Comparison of ENCODE assay signal across 8 cellular contexts in the genomic region with DNA sequence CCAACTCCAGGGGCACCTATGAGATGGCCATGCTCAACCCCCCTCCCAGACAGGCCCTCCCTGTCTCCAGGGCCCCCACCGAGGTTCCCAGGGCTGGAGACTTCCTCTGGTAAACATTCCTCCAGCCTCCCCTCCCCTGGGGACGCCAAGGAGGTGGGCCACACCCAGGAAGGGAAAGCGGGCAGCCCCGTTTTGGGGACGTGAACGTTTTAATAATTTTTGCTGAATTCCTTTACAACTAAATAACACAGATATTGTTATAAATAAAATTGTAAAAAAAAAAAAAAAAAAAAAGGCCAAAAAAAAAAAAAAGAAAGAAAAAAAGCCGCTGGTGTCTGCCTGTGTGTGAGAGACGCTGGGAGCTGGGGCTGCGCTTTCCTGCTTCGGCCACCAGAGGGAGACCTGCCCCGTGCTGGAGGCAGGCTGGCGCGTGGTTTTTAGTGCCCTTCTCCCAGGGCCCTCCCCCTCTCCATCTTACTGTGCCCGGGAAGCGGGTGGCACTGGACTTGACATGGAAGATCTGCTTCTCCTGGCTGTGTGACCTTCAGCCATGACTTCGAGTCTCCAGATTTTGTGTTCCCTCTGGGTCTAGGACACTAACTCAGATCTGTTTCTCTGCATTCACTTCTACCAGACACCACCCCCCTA. TPM values are rescaled to one million over a fixed set of nuclear protein-coding genes. Genes with fewer than 3 reads are reported as not detected.
A peak's percentile ranks its signal among the peaks of the same experiment; 100 is the strongest.
DNase-seq lines count a peak whose midpoint lies in the region; ATAC-seq and TF ChIP-seq lines count a peak whose summit lies in the region.

No MANE protein-coding gene starts in this region.

- H3K27me3 Mint-ChIP-seq in activated CD4-positive, alpha-beta T cell treated with anti-CD3 and anti-CD28 coated beads, Interleukin-2, amount 10 ng/mL, durations not matched to agents 24 days and 14 days: peaks cover 37% of the 10 kb centered on the region
- no peaks in the 10 kb centered on the region for H3K27me3 Mint-ChIP-seq in chondrocyte (ENCODE audit: low read depth)

- no peaks in the 10 kb centered on the region for H3K9me3 Mint-ChIP-seq in activated CD4-positive, alpha-beta T cell treated with anti-CD3 and anti-CD28 coated beads, Interleukin-2, amount 10 ng/mL, durations not matched to agents 24 days and 14 days
- H3K9me3 Mint-ChIP-seq in chondrocyte (ENCODE audit: low read depth): no peaks in the 10 kb centered on the region

- H3K27ac Mint-ChIP-seq in activated CD4-positive, alpha-beta T cell treated with anti-CD3 and anti-CD28 coated beads, Interleukin-2, amount 10 ng/mL, durations not matched to agents 24 days and 14 days: no peak overlapping the region
- peak overlapping the region; percentile 92 for H3K27ac Mint-ChIP-seq in chondrocyte (ENCODE audit: unreplicated experiment)

- DNase-seq in DMS79 treated with DMSO at 0.1 percent for 48 hours (lab: John Stamatoyannopoulos, UW): peak; percentile 58
- DNase-seq in NCI-H510A (lab: John Stamatoyannopoulos, UW): peak; percentile 77
- DNase-seq in activated CD4-positive, alpha-beta T cell treated with anti-CD3 and anti-CD28 coated beads, Interleukin-2, amount 10 ng/mL, durations not matched to agents 24 days and 14 days: peak; percentile 95
- DNase-seq in chondrocyte (ENCODE audit: low spot score): no peak
- peak; percentile 81 for DNase-seq in left lobe of liver (ENCODE audit: low spot score)
- peak; percentile 77 to 81 for DNase-seq in stimulated activated CD4-positive, alpha-beta T cell treated with anti-CD3 and anti-CD28 coated beads, Interleukin-4, amount 100 ng/mL, for 48 hours (ENCODE audit: low read depth in 2 of 2)

- H3K4me1 Mint-ChIP-seq in activated CD4-positive, alpha-beta T cell treated with anti-CD3 and anti-CD28 coated beads, Interleukin-2, amount 10 ng/mL, durations not matched to agents 24 days and 14 days: peaks cover 22% of the 10 kb centered on the region
- H3K4me1 Mint-ChIP-seq in chondrocyte (ENCODE audit: low read depth): peaks cover 62% of the 10 kb centered on the region

- intact Hi-C loops in activated CD4-positive, alpha-beta T cell treated with anti-CD3 and anti-CD28 coated beads, Interleukin-2, amount 10 ng/mL, durations not matched to agents 24 days and 14 days (cut with micrococcal nuclease): loop anchor here (1.0 kb wide), 1 partner anchor 26 kb away; no protein-coding TSS in a partner anchor

- H3K4me3 Mint-ChIP-seq in activated CD4-positive, alpha-beta T cell treated with anti-CD3 and anti-CD28 coated beads, Interleukin-2, amount 10 ng/mL, durations not matched to agents 24 days and 14 days: peak overlapping the region; percentile 36
- H3K4me3 Mint-ChIP-seq in chondrocyte (ENCODE audit: unreplicated experiment): peak overlapping the region; percentile 41

- peak; percentile 57 for ATAC-seq in HG03342 (IDR thresholded peaks at IDR 0.05; ENCODE audit: unreplicated experiment)
- ATAC-seq in left lobe of liver: peak; percentile 73
- ATAC-seq in GM18519 (IDR thresholded peaks at IDR 0.05; ENCODE audit: low FRiP score, unreplicated experiment): no peak

- no peaks in the 10 kb centered on the region for H3K36me3 Mint-ChIP-seq in activated CD4-positive, alpha-beta T cell treated with anti-CD3 and anti-CD28 coated beads, Interleukin-2, amount 10 ng/mL, durations not matched to agents 24 days and 14 days (ENCODE audit: low read depth)
- peaks cover 9% of the 10 kb centered on the region for H3K36me3 Mint-ChIP-seq in chondrocyte (ENCODE audit: low read depth)

- TF ChIP-seq CTCF in chondrocyte (IDR thresholded peaks at IDR 0.05): peak; percentile 89

RNA-seq across cellular contexts. Expression of gene NXPH4, which starts 3.4 kb away (rescaled TPM):
- 0.47 and 0.73 TPM in 2 replicates for total RNA-seq in activated CD4-positive, alpha-beta T cell treated with anti-CD3 and anti-CD28 coated beads, Interleukin-2, amount 10 ng/mL, durations not matched to agents 24 days and 14 days
- total RNA-seq in chondrocyte (75.4 to 85.4 TPM (median 82.8 TPM) in 3 replicates), left lobe of liver (0.13 TPM)

RNA-seq across cellular contexts. Expression of gene SHMT2, which starts 16.3 kb away (rescaled TPM):
- total RNA-seq in activated CD4-positive, alpha-beta T cell treated with anti-CD3 and anti-CD28 coated beads, Interleukin-2, amount 10 ng/mL, durations not matched to agents 24 days and 14 days: 297 and 310 TPM in 2 replicates
- total RNA-seq in chondrocyte (112 to 292 TPM (median 291 TPM) in 3 replicates), left lobe of liver (242 TPM)

RNA-seq across cellular contexts. Expression of gene STAC3, which starts 37.8 kb away (rescaled TPM):
- 4.9 and 5.5 TPM in 2 replicates for total RNA-seq in activated CD4-positive, alpha-beta T cell treated with anti-CD3 and anti-CD28 coated beads, Interleukin-2, amount 10 ng/mL, durations not matched to agents 24 days and 14 days
- total RNA-seq in chondrocyte (1.1 to 2.8 TPM (median 1.3 TPM) in 3 replicates), left lobe of liver (2.3 TPM)

Comparison
In these comparisons a context has a peak if more than half of its experiments do, and no peak if none do; other contexts are left out.
1. RNA of gene NXPH4, which starts 3.4 kb away (total RNA-seq): 75.4 to 85.4 TPM in chondrocyte; 0.47 to 0.73 TPM in activated CD4-positive, alpha-beta T cell treated with anti-CD3 and anti-CD28 coated beads, Interleukin-2, amount 10 ng/mL, durations not matched to agents 24 days and 14 days and 0.13 TPM in left lobe of liver (single experiment); every median in the first group is over 10 times any median in the second.